Comparison of ENCODE assay signal across 16 cellular contexts in the genomic region with DNA sequence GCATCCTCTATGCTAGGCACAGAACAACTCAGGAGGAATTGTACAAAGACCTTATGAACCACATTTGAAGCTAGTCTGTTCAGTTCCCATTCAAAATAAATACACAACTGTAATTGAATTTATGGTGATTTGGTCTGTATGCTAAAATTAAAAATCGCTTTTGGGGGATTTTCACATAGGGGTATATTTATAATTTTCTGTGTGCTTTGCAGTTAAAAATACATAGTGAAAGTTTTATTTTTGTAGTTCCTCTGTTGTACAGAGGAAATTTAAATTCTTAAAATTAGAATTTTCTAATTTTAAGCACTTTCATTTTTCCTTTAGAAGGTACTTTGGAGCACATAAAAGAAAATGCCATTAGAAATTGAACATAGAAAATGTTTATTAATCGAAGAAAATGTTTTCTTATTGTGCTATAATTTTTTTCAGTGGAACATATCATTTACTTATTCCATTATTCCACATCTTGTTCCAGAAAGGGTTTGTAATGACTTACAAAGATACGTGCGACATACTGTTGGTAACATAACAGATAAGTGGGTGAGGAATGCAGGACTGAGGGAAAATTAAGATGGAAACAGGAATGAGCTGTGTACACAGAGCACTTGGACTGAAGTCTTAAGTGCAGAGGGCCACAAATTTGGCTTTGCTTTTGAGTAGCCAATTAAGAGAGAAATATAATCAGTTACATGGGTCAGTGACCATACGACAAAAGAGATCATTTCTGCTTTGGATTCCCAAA. TPM values are rescaled to one million over a fixed set of nuclear protein-coding genes. Genes with fewer than 3 reads are reported as not detected.
DNase-seq lines count a peak whose midpoint lies in the region; ATAC-seq, FAIRE-seq and TF ChIP-seq lines count a peak whose summit lies in the region.
"Had no signal": no experiment of that assay in that cellular context is flagged by ENCODE, and none has a peak within 500 bp of the region (broad histone marks: within the 10 kb centered on the region; RNA-seq: fewer than 3 reads in every experiment).

No MANE protein-coding gene starts in this region.

- TF ChIP-seq POLR2A in HepG2 (IDR thresholded peaks at IDR 0.05; ENCODE audit: insufficient read depth in 1 of 2, low read depth in 2 of 2, low read length in 2 of 2) (no peak), thyroid gland (IDR thresholded peaks at IDR 0.05) (no peak)

- POLR2A ChIA-PET in HepG2 (lab: Yijun Ruan, JAX), result no interaction called here

- BruUV-seq in HepG2 (replicated peaks; lab: Mats Ljungman, UMichigan), result TSS peak; percentile 16

- no peak for FAIRE-seq in HepG2 (lab: Jason Lieb, UNC)
- no peak for FAIRE-seq in frontal cortex (lab: Jason Lieb, UNC)
- FAIRE-seq: A204.1, kidney had no signal

- CTCF ChIA-PET in HepG2 (lab: Yijun Ruan, JAX; ENCODE audit: low intra/inter-chr PET ratio, low total read pairs), result no interaction called here

- intact Hi-C loops in HepG2 (cut with micrococcal nuclease; ENCODE audit: unreplicated experiment), result no loop called here
- intact Hi-C loops in thyroid gland (cut with DNase I), result no loop called here
- intact Hi-C loops in left colon (cut with DNase I, micrococcal nuclease), result no loop called here

- H3K9me3 ChIP-seq in SU-DHL-6 (ENCODE audit: insufficient read depth, low read length) (no peaks in the 10 kb centered on the region), HepG2 (ENCODE audit: low read length) (no peaks in the 10 kb centered on the region), thyroid gland (no peaks in the 10 kb centered on the region)
- H3K9me3 ChIP-seq: Peyer's patch, spleen had no signal

- in situ Hi-C loops in HepG2 (cut with HindIII; ENCODE audit: extremely low pct_ligation_motif_present, low pct_unique_long_range_greater_than_20kb), result no loop called here

- no peaks in the 10 kb centered on the region for H3K36me3 ChIP-seq in SU-DHL-6 (ENCODE audit: low read length)
- peaks cover 1 to 7% of the 10 kb centered on the region in 2 experiments for H3K36me3 ChIP-seq in HepG2 (replicated peaks in 1 of 2; ENCODE audit: control insufficient read depth in 1 of 2, insufficient read depth in 2 of 2, low read length in 2 of 2)
- no peaks in the 10 kb centered on the region for H3K36me3 ChIP-seq in thyroid gland
- H3K36me3 ChIP-seq: Peyer's patch had no signal

- H3F3A ChIP-seq in SU-DHL-6 (ENCODE audit: insufficient read depth), result peaks cover 5% of the 10 kb centered on the region; the same call in 1 of the 2 replicates

- H4K20me1 ChIP-seq in SU-DHL-6 (ENCODE audit: low read depth, low read length), result peaks cover 5% of the 10 kb centered on the region; the same call in 1 of the 2 replicates
- H4K20me1 ChIP-seq in HepG2 (ENCODE audit: insufficient read depth, low read length), result peaks cover 9% of the 10 kb centered on the region; the same call in 1 of the 2 replicates

- no peak overlapping the region for H3K9ac ChIP-seq in SU-DHL-6 (ENCODE audit: low read length)
- H3K9ac ChIP-seq in HepG2 (ENCODE audit: insufficient read depth, low read depth, low read length), result no peak overlapping the region

- TF ChIP-seq CTCF in SU-DHL-6 (IDR thresholded peaks at IDR 0.05; ENCODE audit: insufficient read depth, low read length, poor library complexity, severe bottlenecking), result no peak
- no peak for TF ChIP-seq CTCF in HepG2 (CRISPR knock-in tag; IDR thresholded peaks at IDR 0.05)
- no peak for TF ChIP-seq CTCF in thyroid gland (IDR thresholded peaks at IDR 0.05)

- TF ChIP-seq RAD21 in HepG2 (CRISPR knock-in tag; IDR thresholded peaks at IDR 0.05), result no peak

- H3K27ac ChIP-seq in SU-DHL-6 (ENCODE audit: low read depth, low read length), result 0 out of 2 replicates have a peak overlapping the region, but pooled peaks have one; percentile 25
- no peak overlapping the region for H3K27ac ChIP-seq in HepG2 (ENCODE audit: extremely low read length, insufficient read depth, low read length)
- peak overlapping the region; percentile 6 to 55 (median 26) for H3K27ac ChIP-seq in thyroid gland
- H3K27ac ChIP-seq: Peyer's patch had no signal

- no peak for TF ChIP-seq EP300 in HepG2 (IDR thresholded peaks at IDR 0.05; ENCODE audit: low read depth in 2 of 2, low read length in 2 of 2)
- TF ChIP-seq EP300 in HepG2 (CRISPR knock-in tag; IDR thresholded peaks at IDR 0.05; ENCODE audit: borderline replicate concordance), result no peak

- no peaks in the 10 kb centered on the region for H3K9me2 ChIP-seq in SU-DHL-6 (replicated peaks; ENCODE audit: insufficient read depth, low read length)

- DNase-seq in NCI-H2196 (lab: John Stamatoyannopoulos, UW; ENCODE audit: unreplicated experiment) (peak; percentile 18), NCI-H2196 treated with DMSO at 0.1 percent for 48 hours (lab: John Stamatoyannopoulos, UW; ENCODE audit: unreplicated experiment) (no peak), HepG2 (ENCODE audit: low spot score) (no peak), thyroid gland (no peak), left colon (no peak), frontal cortex (ENCODE audit: low spot score in 2 of 2) (no peak)
- DNase-seq: activated gamma-delta T cell; COR-L47; effector memory CD4-positive, alpha-beta T cell; kidney; NCI-H510A; Peyer's patch; spleen had no signal

- H3K4me2 ChIP-seq in SU-DHL-6 (ENCODE audit: low read depth, low read length, poor library complexity, severe bottlenecking) (peak overlapping the region; percentile 35), HepG2 (ENCODE audit: low read depth, low read length) (no peak overlapping the region)

- H3K4me3 ChIP-seq in SU-DHL-6 (ENCODE audit: insufficient read depth, low read length, poor library complexity, severe bottlenecking) (no peak overlapping the region), HepG2 (replicated peaks in 1 of 3; ENCODE audit: insufficient read depth in 1 of 3, low read depth in 2 of 3, low read length in 3 of 3) (no peak overlapping the region), thyroid gland (replicated peaks in 1 of 3) (no peak overlapping the region)
- H3K4me3 ChIP-seq: Peyer's patch, spleen had no signal

- H2AFZ ChIP-seq in SU-DHL-6 (ENCODE audit: low read depth, low read length, severe bottlenecking) (no peak overlapping the region), HepG2 (ENCODE audit: low read length) (no peak overlapping the region)

- H3K27me3 ChIP-seq in SU-DHL-6 (ENCODE audit: low read length) (no peaks in the 10 kb centered on the region), HepG2 (ENCODE audit: control insufficient read depth in 1 of 2, insufficient read depth in 2 of 2, low read length in 2 of 2) (no peaks in the 10 kb centered on the region), thyroid gland (no peaks in the 10 kb centered on the region)
- H3K27me3 ChIP-seq: Peyer's patch, spleen had no signal

- H3K79me2 ChIP-seq in SU-DHL-6 (ENCODE audit: insufficient read depth, low read length), result peaks cover 97% of the 10 kb centered on the region
- peaks cover 90% of the 10 kb centered on the region for H3K79me2 ChIP-seq in HepG2 (ENCODE audit: insufficient read depth, low read length)

- ATAC-seq in HepG2 (no peak), HG03378 (IDR thresholded peaks at IDR 0.05; ENCODE audit: unreplicated experiment) (no peak), left colon (no peak)

- WGBS in HepG2 (ENCODE audit: low lambda C conversion rate), result 94% methylated on average over 5 of the region's 5 CpGs
- 45 to 54% methylated on average over 5 of the region's 5 CpGs for WGBS in thyroid gland, 2 donors

- H3K4me1 ChIP-seq in HepG2 (ENCODE audit: insufficient read depth, low read length) (peaks cover 32% of the 10 kb centered on the region), thyroid gland (peaks cover 37 to 46% of the 10 kb centered on the region in 2 donors)

TF ChIP-seq in HepG2, 621 proteins besides CTCF, POLR2A, EP300 and RAD21 (continues in another document):
- TF ChIP-seq HDAC2 (CRISPR knock-in tag; IDR thresholded peaks at IDR 0.05) (no peak), PTBP1 (IDR thresholded peaks at IDR 0.05; ENCODE audit: low read depth, low read length, poor library complexity, severe bottlenecking) (no peak), ISL2 (CRISPR knock-in tag; IDR thresholded peaks at IDR 0.05) (no peak), ZNF292 (CRISPR knock-in tag; IDR thresholded peaks at IDR 0.05; ENCODE audit: borderline replicate concordance, low read depth) (no peak), ZNF556 (CRISPR knock-in tag; IDR thresholded peaks at IDR 0.05; ENCODE audit: borderline replicate concordance) (no peak), SRSF4 (IDR thresholded peaks at IDR 0.05; ENCODE audit: low read depth, low read length, poor library complexity, severe bottlenecking) (no peak), RBFOX2 (IDR thresholded peaks at IDR 0.05; ENCODE audit: low read depth, low read length) (no peak), SNAPC2 (CRISPR knock-in tag; IDR thresholded peaks at IDR 0.05) (no peak), NONO (IDR thresholded peaks at IDR 0.05) (no peak), NONO (CRISPR knock-in tag; conservative IDR thresholded peaks at IDR 0.05) (no peak)

RNA-seq across cellular contexts. Expression of a gene that starts 7.0 kb away (rescaled TPM):
- total RNA-seq in HepG2 (2016; rRNA removed; fragmentation: Illumina TruSeq; extraction: Trizol) (22.7 and 27.5 TPM in 2 replicates), thyroid gland (10 to 100 TPM; 31.0 to 55.1 (median 47.9) TPM), left colon (10 to 100 TPM; 25.3 to 27.1 TPM), frontal cortex (71.3 TPM)
- total RNA-seq in HepG2 (2016; cell fraction: cytosol; rRNA removed; fragmentation: Illumina TruSeq; extraction: Trizol; ENCODE audit: low read depth), result 19.8 and 21.2 TPM in 2 replicates
- total RNA-seq in HepG2 (2016; cell fraction: insoluble cytoplasmic fraction; rRNA removed; fragmentation: Illumina TruSeq; extraction: Trizol), result 21.5 and 25.3 TPM in 2 replicates
- total RNA-seq in HepG2 (2016; cell fraction: membrane; rRNA removed; fragmentation: Illumina TruSeq; extraction: Trizol), result 14.1 and 14.9 TPM in 2 replicates
- 16.2 and 18.3 TPM in 2 replicates for total RNA-seq in HepG2 (2016; cell fraction: nucleus; rRNA removed; fragmentation: Illumina TruSeq; extraction: Trizol)
- polyA plus RNA-seq in HepG2 (2011; rRNA removed), result 30.3 and 35.3 TPM in 2 replicates
- polyA plus RNA-seq in HepG2 (2011; cell fraction: cytosol; rRNA removed), result 18.9 and 20.5 TPM in 2 replicates
- polyA plus RNA-seq in HepG2 (2011; cell fraction: nucleus; rRNA removed), result 24.9 and 25.4 TPM in 2 replicates
- polyA plus RNA-seq in HepG2 (2012), result 19.6 and 25.6 TPM in 2 replicates
- polyA plus RNA-seq in HepG2 (2016; cell fraction: cytosol; fragmentation: Illumina TruSeq; extraction: Trizol; ENCODE audit: low read depth), result 1.3 and 2.0 TPM in 2 replicates
- 22.9 and 25.3 TPM in 2 replicates for polyA plus RNA-seq in HepG2 (2016; cell fraction: insoluble cytoplasmic fraction; fragmentation: Illumina TruSeq; extraction: Trizol; ENCODE audit: low read depth)
- polyA plus RNA-seq in HepG2 (2016; cell fraction: membrane; fragmentation: Illumina TruSeq; extraction: Trizol; ENCODE audit: low read depth), result 3.9 and 4.5 TPM in 2 replicates
- polyA plus RNA-seq in HepG2 (2016; cell fraction: nucleus; fragmentation: Illumina TruSeq; extraction: Trizol; ENCODE audit: insufficient read depth, low read depth), result 26.8 and 27.2 TPM in 2 replicates
- polyA minus RNA-seq in HepG2 (2011; rRNA and poly(A)+ RNA removed; ENCODE audit: low replicate concordance), result 43.3 and 66.9 TPM in 2 replicates
- 15.5 and 21.7 TPM in 2 replicates for polyA minus RNA-seq in HepG2 (2011; cell fraction: cytosol; rRNA and poly(A)+ RNA removed)
- polyA minus RNA-seq in HepG2 (2011; cell fraction: nucleus; rRNA and poly(A)+ RNA removed), result 19.7 and 26.4 TPM in 2 replicates
